8 cellular contexts compared by ENCODE assay signal in the genomic region with DNA sequence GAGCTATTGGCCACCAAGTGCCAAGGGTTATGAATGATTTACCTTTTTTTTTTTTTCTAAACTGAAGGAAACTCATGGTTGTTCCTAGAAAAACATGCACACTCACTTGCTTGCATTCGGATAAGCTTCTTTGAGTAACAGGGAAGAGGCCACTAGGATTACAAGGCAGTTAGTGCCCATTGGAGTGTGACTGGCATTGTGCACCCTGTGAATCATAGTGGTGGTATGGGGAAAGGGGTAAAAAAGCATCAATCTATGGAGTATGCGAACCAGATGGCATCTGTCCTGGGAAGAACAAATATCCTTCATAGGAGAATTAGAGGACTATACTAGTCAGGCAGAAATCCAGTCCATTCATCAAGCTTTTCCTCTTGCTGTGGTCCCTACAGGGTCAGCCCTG. TPM values are rescaled to one million over a fixed set of nuclear protein-coding genes. Genes with fewer than 3 reads are reported as not detected.
DNase-seq lines count a peak whose midpoint lies in the region; ATAC-seq and TF ChIP-seq lines count a peak whose summit lies in the region.

No MANE protein-coding gene starts in this region.

- H3K27ac Mint-ChIP-seq in CD4-positive, alpha-beta memory T cell, result peak overlapping the region; percentile 93 to 100 (median 100)
- H3K27ac Mint-ChIP-seq in mesothelial cell of epicardium, result no peak overlapping the region

- H2AFZ ChIP-seq in Loucy (ENCODE audit: low read length), result no peak overlapping the region

- H3K9ac ChIP-seq in Loucy (ENCODE audit: low read depth, low read length, poor library complexity, severe bottlenecking), result no peak overlapping the region

- H3K27me3 Mint-ChIP-seq in CD4-positive, alpha-beta memory T cell, result no peaks in the 10 kb centered on the region
- peaks cover 20% of the 10 kb centered on the region for H3K27me3 Mint-ChIP-seq in mesothelial cell of epicardium (ENCODE audit: low read depth)

- peak overlapping the region in 1 of 2 donors; percentile 19 for H3K4me3 ChIP-seq in CD4-positive, alpha-beta memory T cell (ENCODE audit: low read length in 2 of 2)
- H3K4me3 ChIP-seq in Loucy (ENCODE audit: low read length, poor library complexity, severe bottlenecking) (no peak overlapping the region), neutrophil (ENCODE audit: low read depth in 1 of 2, low read length in 1 of 2) (peak overlapping the region; percentile 8 to 12)

- no peak for ATAC-seq in GM19452 (IDR thresholded peaks at IDR 0.05; ENCODE audit: unreplicated experiment)

- peaks cover 84% of the 10 kb centered on the region for H4K20me1 ChIP-seq in Loucy (ENCODE audit: insufficient read depth, low read length, poor library complexity, severe bottlenecking)

- no peak for DNase-seq in CD4-positive, alpha-beta memory T cell
- DNase-seq in astrocyte of the hippocampus (ENCODE audit: low read depth, low spot score), result peak; percentile 49
- DNase-seq in stimulated activated CD4-positive, alpha-beta T cell treated with anti-CD3 and anti-CD28 coated beads, Interleukin-15, amount 100 ng/mL, for 24 hours, result no peak
- no peak for DNase-seq in amniotic stem cell (lab: John Stamatoyannopoulos, UW)
- DNase-seq in mesothelial cell of epicardium (ENCODE audit: low spot score in 2 of 2, unreplicated experiment in 2 of 2), result no peak

- intact Hi-C loops in CD4-positive, alpha-beta memory T cell (cut with micrococcal nuclease), result loop anchor here (1.0 to 5.0 kb wide), 3 partner anchors 8 to 165 kb away; no protein-coding TSS in a partner anchor

- H3F3A ChIP-seq in Loucy (ENCODE audit: low read depth), result peaks cover 9% of the 10 kb centered on the region; the same call in 1 of the 2 replicates

- H3K9me2 ChIP-seq in Loucy (replicated peaks; ENCODE audit: low read depth, low read length), result no peaks in the 10 kb centered on the region

- no peak for TF ChIP-seq CTCF in Loucy (conservative IDR thresholded peaks at IDR 0.05; ENCODE audit: low read length)
- no peak for TF ChIP-seq CTCF in neutrophil (IDR thresholded peaks at IDR 0.05)
- no peak for TF ChIP-seq CTCF in mesothelial cell of epicardium (IDR thresholded peaks at IDR 0.05; ENCODE audit: unreplicated experiment)

- POLR2A ChIA-PET in CD4-positive, alpha-beta memory T cell (lab: Charles Lee; ENCODE audit: partially characterized antibody), result interaction anchor here (0.7 to 31.9 kb wide), 22 partner anchors 7 to 164 kb away, joined by 3 to 1106 read pairs (median 4); a partner anchor contains a TSS

- H3K36me3 Mint-ChIP-seq in CD4-positive, alpha-beta memory T cell, result peaks cover 35 to 84% of the 10 kb centered on the region in 2 donors
- H3K36me3 Mint-ChIP-seq in mesothelial cell of epicardium, result no peaks in the 10 kb centered on the region

- H3K4me1 ChIP-seq in CD4-positive, alpha-beta memory T cell (ENCODE audit: insufficient read depth, low read length), result peaks cover 98% of the 10 kb centered on the region
- peaks cover 92% of the 10 kb centered on the region for H3K4me1 ChIP-seq in Loucy (ENCODE audit: insufficient read depth, low read length, poor library complexity, severe bottlenecking)
- peaks cover 74 to 77% of the 10 kb centered on the region in 2 experiments for H3K4me1 ChIP-seq in neutrophil (ENCODE audit: control insufficient read depth in 1 of 2, insufficient read depth in 1 of 2, low read depth in 1 of 2, low read length in 1 of 2)

- H3K4me2 ChIP-seq in Loucy (ENCODE audit: low read depth, low read length, poor library complexity, severe bottlenecking), result peak overlapping the region; percentile 15

- H3K4me1 Mint-ChIP-seq in CD4-positive, alpha-beta memory T cell, result peaks cover 85 to 100% (median 95%) of the 10 kb centered on the region in 4 donors
- H3K4me1 Mint-ChIP-seq in mesothelial cell of epicardium, result no peaks in the 10 kb centered on the region

- CTCF ChIA-PET in CD4-positive, alpha-beta memory T cell (lab: Charles Lee; ENCODE audit: partially characterized antibody), result interaction anchor here (0.6 to 11.8 kb wide), 30 partner anchors 8 to 238 kb away, joined by 3 to 151 read pairs (median 4); a partner anchor contains a TSS

- no peaks in the 10 kb centered on the region for H3K9me3 ChIP-seq in CD4-positive, alpha-beta memory T cell (ENCODE audit: control insufficient read depth in 1 of 2, low read length in 2 of 2)
- H3K9me3 ChIP-seq in Loucy (ENCODE audit: insufficient read depth, low read depth, low read length) (no peaks in the 10 kb centered on the region), neutrophil (no peaks in the 10 kb centered on the region)

- H3K4me3 Mint-ChIP-seq in CD4-positive, alpha-beta memory T cell, result peak overlapping the region in 7 of 8 donors; percentile 73 to 87 (median 74)
- H3K4me3 Mint-ChIP-seq in mesothelial cell of epicardium, result no peak overlapping the region

- peaks cover 0 to 2% (median 0%) of the 10 kb centered on the region in 8 donors for H3K9me3 Mint-ChIP-seq in CD4-positive, alpha-beta memory T cell
- no peaks in the 10 kb centered on the region for H3K9me3 Mint-ChIP-seq in mesothelial cell of epicardium

- H3K27me3 ChIP-seq in CD4-positive, alpha-beta memory T cell (ENCODE audit: insufficient read depth, low read length), result no peaks in the 10 kb centered on the region
- no peaks in the 10 kb centered on the region for H3K27me3 ChIP-seq in Loucy (ENCODE audit: insufficient read depth, low read length, poor library complexity, severe bottlenecking)
- H3K27me3 ChIP-seq in neutrophil, result no peaks in the 10 kb centered on the region

- no peaks in the 10 kb centered on the region for H3K36me3 ChIP-seq in CD4-positive, alpha-beta memory T cell (ENCODE audit: insufficient read depth, low read length)
- H3K36me3 ChIP-seq in Loucy (ENCODE audit: insufficient read depth, low read length) (peaks cover 7% of the 10 kb centered on the region; the same call in 1 of the 2 replicates), neutrophil (peaks cover 5% of the 10 kb centered on the region)

- peaks cover 93% of the 10 kb centered on the region for H3K79me2 ChIP-seq in Loucy (ENCODE audit: insufficient read depth, low read length)

- peak overlapping the region; percentile 96 for H3K27ac ChIP-seq in CD4-positive, alpha-beta memory T cell (ENCODE audit: low read depth, low read length)
- peak overlapping the region; percentile 87 for H3K27ac ChIP-seq in neutrophil

RNA-seq across cellular contexts. Expression of a gene that starts 24.2 kb away (rescaled TPM):
- total RNA-seq in CD4-positive, alpha-beta memory T cell, result 100 to 1,000 TPM; 808 to 809 TPM
- 100 to 1,000 TPM; 390 to 554 TPM for polyA plus RNA-seq in CD4-positive, alpha-beta memory T cell
- 1.7 to 2.9 TPM (median 1.9 TPM) in 3 replicates for total RNA-seq in mesothelial cell of epicardium

Comparison
In these comparisons a context has a peak if more than half of its experiments do, and no peak if none do; other contexts are left out.
1. RNA of a gene that starts 24.2 kb away (total RNA-seq): 808 to 809 TPM in CD4-positive, alpha-beta memory T cell; 1.7 to 2.9 TPM in mesothelial cell of epicardium; every median in the first group is over 100 times any median in the second.